ENCODE assay signal across 1 cellular context in the genomic region with DNA sequence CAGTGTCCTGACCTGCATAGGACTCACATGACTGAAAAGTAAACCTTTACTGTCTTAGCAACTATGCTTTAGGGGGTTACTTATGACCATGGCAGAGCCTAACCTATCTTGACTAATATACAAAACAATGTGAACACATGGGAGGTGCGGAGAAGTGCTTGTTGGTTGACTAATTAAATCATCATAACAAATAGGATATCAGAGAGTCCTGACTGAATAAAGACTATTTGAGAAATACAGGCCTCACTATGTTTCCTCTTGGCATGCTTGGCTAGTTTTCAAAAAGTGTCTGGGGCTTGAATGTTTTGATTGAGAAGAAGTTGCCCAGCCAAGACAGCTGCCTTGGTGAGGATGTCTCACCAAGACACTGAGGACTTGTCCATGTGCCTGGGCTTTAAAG.
TF ChIP-seq lines count a peak whose summit lies in the region.

No MANE protein-coding gene starts in this region.

TF ChIP-seq in GM23338, 12 proteins besides CTCF, POLR2A, EP300 and RAD21 (continued from another document):
- TF ChIP-seq ETS1 (IDR thresholded peaks at IDR 0.05), result no peak
- TF ChIP-seq JUNB (IDR thresholded peaks at IDR 0.05; ENCODE audit: unreplicated experiment), result no peak
TF ChIP-seq in GM23338: peak in this region for 0.
